ENCODE assay signal across 19 cellular contexts in genomic region chr19:1837222-1837565, GRCh38. TPM values are rescaled to one million over a fixed set of nuclear protein-coding genes. Genes with fewer than 3 reads are reported as not detected.
DNase-seq lines count a peak whose midpoint lies in the region; ATAC-seq and TF ChIP-seq lines count a peak whose summit lies in the region.
"Had no signal": no experiment of that assay in that cellular context is flagged by ENCODE, and none has a peak within 500 bp of the region (broad histone marks: within the 10 kb centered on the region; RNA-seq: fewer than 3 reads in every experiment).

No MANE protein-coding gene starts in this region.

- no peak for TF ChIP-seq EP300 in SK-N-SH (IDR thresholded peaks at IDR 0.05; ENCODE audit: borderline replicate concordance in 1 of 2, low read depth in 1 of 2, low read length in 1 of 2)

- no peak overlapping the region for H2BK5ac ChIP-seq in mesenchymal stem cell (ENCODE audit: low read depth, low read length, poor library complexity, severe bottlenecking)

- H3K4me3 ChIP-seq in SK-N-SH (ENCODE audit: low read depth in 2 of 2, low read length in 1 of 2) (no peak overlapping the region), DND-41 (ENCODE audit: low read depth in 1 of 2, low read length in 2 of 2) (no peak overlapping the region), adipocyte (ENCODE audit: low read length) (no peak overlapping the region), mesenchymal stem cell (ENCODE audit: insufficient read depth in 1 of 2, low read depth in 1 of 2, low read length in 2 of 2) (peak overlapping the region in 1 of 2 experiments; percentile 14)
- H3K4me3 ChIP-seq: GM12878 had no signal

- no peaks in the 10 kb centered on the region for H3K27me3 ChIP-seq in SK-N-SH (ENCODE audit: insufficient read depth)
- no peaks in the 10 kb centered on the region for H3K27me3 ChIP-seq in DND-41 (ENCODE audit: insufficient read depth, low read length, poor library complexity)
- no peaks in the 10 kb centered on the region for H3K27me3 ChIP-seq in adipocyte (replicated peaks; ENCODE audit: control insufficient read depth, insufficient read depth, low read length)
- H3K27me3 ChIP-seq in mesenchymal stem cell (ENCODE audit: control insufficient read depth in 1 of 2, insufficient read depth in 1 of 2, low read length in 2 of 2): no peaks in the 10 kb centered on the region
- H3K27me3 ChIP-seq: BE2C had no signal

- H2AK5ac ChIP-seq in mesenchymal stem cell (ENCODE audit: low read length, severe bottlenecking): no peak overlapping the region

- DNase-seq in SK-N-SH (peak; percentile 55), DND-41 (no peak), adipocyte (ENCODE audit: low read depth) (no peak), mesenchymal stem cell (no peak), sciatic nerve (ENCODE audit: low spot score) (no peak), NCI-H187 (lab: John Stamatoyannopoulos, UW) (no peak)
- DNase-seq: DMS79 treated with DMSO at 0.1 percent for 48 hours, GDM1, MV-4-11, NCI-H1417 treated with DMSO at 0.1 percent for 48 hours, NCI-H2029, NCI-H2171, NCI-H446 treated with DMSO at 0.1 percent for 48 hours had no signal

- peaks cover 0 to 12% of the 10 kb centered on the region in 2 experiments; a peak in 1 of 4 replicates for H3K4me1 ChIP-seq in SK-N-SH (ENCODE audit: control insufficient read depth in 1 of 2, insufficient read depth in 2 of 2, low read depth in 1 of 2, low read length in 1 of 2)
- H3K4me1 ChIP-seq in DND-41 (ENCODE audit: insufficient read depth, low read length): no peaks in the 10 kb centered on the region
- H3K4me1 ChIP-seq in adipocyte (ENCODE audit: control insufficient read depth, insufficient read depth, low read length): peaks cover 18% of the 10 kb centered on the region
- H3K4me1 ChIP-seq in mesenchymal stem cell (ENCODE audit: control insufficient read depth, insufficient read depth, low read depth, low read length): peaks cover 20% of the 10 kb centered on the region

- no peaks in the 10 kb centered on the region for H3K36me3 ChIP-seq in SK-N-SH (replicated peaks in 1 of 2; ENCODE audit: control insufficient read depth in 1 of 2, insufficient read depth in 2 of 2, low read length in 1 of 2)
- H3K36me3 ChIP-seq in DND-41 (ENCODE audit: insufficient read depth, low read length): peaks cover 50% of the 10 kb centered on the region
- no peaks in the 10 kb centered on the region for H3K36me3 ChIP-seq in adipocyte (ENCODE audit: control insufficient read depth, insufficient read depth, low read length, severe bottlenecking)
- peaks cover 0 to 44% of the 10 kb centered on the region in 2 experiments for H3K36me3 ChIP-seq in mesenchymal stem cell (ENCODE audit: control insufficient read depth in 1 of 2, insufficient read depth in 2 of 2, low read depth in 1 of 2, low read length in 2 of 2)

- H3K4me2 ChIP-seq in SK-N-SH: no peak overlapping the region
- no peak overlapping the region for H3K4me2 ChIP-seq in DND-41 (ENCODE audit: insufficient read depth, low read length)
- no peak overlapping the region for H3K4me2 ChIP-seq in mesenchymal stem cell (ENCODE audit: low read length, poor library complexity, severe bottlenecking)

- H3K79me1 ChIP-seq in mesenchymal stem cell (replicated peaks; ENCODE audit: low read length, poor library complexity, severe bottlenecking): peaks cover 19% of the 10 kb centered on the region

- intact Hi-C loops in sciatic nerve (cut with DNase I): no loop called here

- no peak overlapping the region for H2AFZ ChIP-seq in SK-N-SH (ENCODE audit: low read depth)
- no peak overlapping the region for H2AFZ ChIP-seq in DND-41 (ENCODE audit: low read depth, low read length)
- H2AFZ ChIP-seq in mesenchymal stem cell (ENCODE audit: low read depth, low read length): no peak overlapping the region

- no peak overlapping the region for H2BK12ac ChIP-seq in mesenchymal stem cell (ENCODE audit: low read length in 2 of 2)

- TF ChIP-seq RAD21 in SK-N-SH (IDR thresholded peaks at IDR 0.05; ENCODE audit: low read length): no peak

- H3K23ac ChIP-seq in mesenchymal stem cell (ENCODE audit: low read length in 2 of 2): no peak overlapping the region

- 58% methylated on average over 4 of the region's 11 CpGs for WGBS in SK-N-SH (ENCODE audit: low lambda C conversion rate)
- 79% methylated on average over 11 of the region's 11 CpGs for WGBS in mesenchymal stem cell

- POLR2A ChIA-PET in SK-N-SH (lab: Yijun Ruan, JAX): no interaction called here

- TF ChIP-seq CTCF in SK-N-SH (IDR thresholded peaks at IDR 0.05) (no peak), DND-41 (IDR thresholded peaks at IDR 0.05; ENCODE audit: borderline replicate concordance, extremely low read depth, low read length, poor library complexity, severe bottlenecking) (no peak)

- ATAC-seq in SK-N-SH treated with all-trans-retinoic acid at 6 μM for 48 hours: no peak
- ATAC-seq in DND-41 (ENCODE audit: insufficient read depth, low read depth): 0 out of 3 replicates have a peak, but pooled peaks have one; percentile 12
- no peak for ATAC-seq in sciatic nerve
- ATAC-seq in HG02884 (IDR thresholded peaks at IDR 0.05; ENCODE audit: unreplicated experiment): no peak

- no peaks in the 10 kb centered on the region for H3K9me2 ChIP-seq in SK-N-SH

- H3K79me2 ChIP-seq in SK-N-SH (ENCODE audit: insufficient read depth) (peaks cover 92% of the 10 kb centered on the region), DND-41 (ENCODE audit: insufficient read depth, low read length) (peaks cover 98% of the 10 kb centered on the region)

- no peak overlapping the region for H4K91ac ChIP-seq in mesenchymal stem cell (ENCODE audit: low read length)

- CTCF ChIA-PET in SK-N-SH (lab: Yijun Ruan, JAX): interaction anchor here (0.6 to 15.0 kb wide), 35 partner anchors 9 to 479 kb away, joined by 3 to 188 read pairs (median 4); partner anchors contain the start of genes REXO1 and UQCR11

- no peak overlapping the region for H3K18ac ChIP-seq in mesenchymal stem cell (ENCODE audit: low read depth in 1 of 2, low read length in 2 of 2)

- H3K9me3 ChIP-seq in SK-N-SH (no peaks in the 10 kb centered on the region), DND-41 (ENCODE audit: insufficient read depth, low read length, severe bottlenecking) (no peaks in the 10 kb centered on the region), adipocyte (ENCODE audit: control insufficient read depth, low read length) (no peaks in the 10 kb centered on the region), mesenchymal stem cell (ENCODE audit: control insufficient read depth, low read length) (no peaks in the 10 kb centered on the region)
- H3K9me3 ChIP-seq: BE2C had no signal

- no peak overlapping the region for H3K14ac ChIP-seq in mesenchymal stem cell (ENCODE audit: low read length in 2 of 2)

- no peak overlapping the region for H3K4ac ChIP-seq in mesenchymal stem cell (ENCODE audit: low read depth in 1 of 2, low read length in 2 of 2)

- no peak overlapping the region for H3K9ac ChIP-seq in SK-N-SH
- no peak overlapping the region for H3K9ac ChIP-seq in DND-41 (ENCODE audit: low read depth, low read length)
- H3K9ac ChIP-seq in adipocyte (ENCODE audit: low read length): peak overlapping the region; percentile 72
- H3K9ac ChIP-seq in mesenchymal stem cell (ENCODE audit: low read length): no peak overlapping the region

- H4K8ac ChIP-seq in mesenchymal stem cell (ENCODE audit: low read length): peak overlapping the region; percentile 42

- H3K27ac ChIP-seq in SK-N-SH (ENCODE audit: low read depth in 2 of 2, low read length in 1 of 2) (no peak overlapping the region; a peak in 1 of 4 replicates), DND-41 (ENCODE audit: low read length) (no peak overlapping the region), mesenchymal stem cell (ENCODE audit: low read length, poor library complexity, severe bottlenecking) (no peak overlapping the region)
- H3K27ac ChIP-seq: 22Rv1, HL-60 had no signal

- H4K20me1 ChIP-seq in SK-N-SH (ENCODE audit: insufficient read depth) (peaks cover 99% of the 10 kb centered on the region), DND-41 (ENCODE audit: insufficient read depth, low read length) (peaks cover 90% of the 10 kb centered on the region)

- no peak overlapping the region for H2BK15ac ChIP-seq in mesenchymal stem cell (ENCODE audit: low read depth, poor library complexity, severe bottlenecking)

- no peaks in the 10 kb centered on the region for H3F3A ChIP-seq in SK-N-SH (replicated peaks; ENCODE audit: insufficient read depth)

- H2BK120ac ChIP-seq in mesenchymal stem cell (ENCODE audit: low read depth, low read length): no peak overlapping the region

TF ChIP-seq in SK-N-SH treated with all-trans-retinoic acid at 6 μM for 48 hours, 23 proteins besides CTCF, POLR2A, EP300 and RAD21 (continues in another document):
- no peak for TF ChIP-seq BACH2 (CRISPR knock-in tag; IDR thresholded peaks at IDR 0.05; ENCODE audit: borderline replicate concordance)
- TF ChIP-seq ZFP30 (CRISPR knock-in tag; IDR thresholded peaks at IDR 0.05): no peak
- no peak for TF ChIP-seq GLIS3 (CRISPR knock-in tag; IDR thresholded peaks at IDR 0.05)
- no peak for TF ChIP-seq PPARA (CRISPR knock-in tag; IDR thresholded peaks at IDR 0.05; ENCODE audit: borderline replicate concordance)

RNA-seq across cellular contexts. Expression of gene REXO1, which starts 11.1 kb away (rescaled TPM):
- 9.0 and 18.8 TPM in 2 replicates for polyA plus RNA-seq in SK-N-SH (2012; rRNA removed)
- polyA plus RNA-seq in SK-N-SH (2012; cell fraction: cytosol; rRNA removed): 7.1 and 12.6 TPM in 2 replicates
- polyA plus RNA-seq in SK-N-SH (2012; cell fraction: nucleus; rRNA removed): 87.2 and 224 TPM in 2 replicates
- polyA plus RNA-seq in mesenchymal stem cell (2013, experiment 1 of 2): 16.0 TPM
- 14.2 TPM for polyA plus RNA-seq in mesenchymal stem cell (2013, experiment 2 of 2)
- 34.2 TPM for total RNA-seq in sciatic nerve

RNA-seq across cellular contexts. Expression of gene ATP8B3, which starts 25.1 kb away (rescaled TPM):
- 6.2 and 8.0 TPM in 2 replicates for polyA plus RNA-seq in SK-N-SH (2012; rRNA removed)
- 3.1 and 4.9 TPM in 2 replicates for polyA plus RNA-seq in SK-N-SH (2012; cell fraction: cytosol; rRNA removed)
- 20.8 and 25.6 TPM in 2 replicates for polyA plus RNA-seq in SK-N-SH (2012; cell fraction: nucleus; rRNA removed)
- polyA plus RNA-seq in mesenchymal stem cell (2013, experiment 1 of 2): 3.5 TPM
- polyA plus RNA-seq in mesenchymal stem cell (2013, experiment 2 of 2): 3.2 TPM
- total RNA-seq in sciatic nerve: 2.3 TPM

RNA-seq across cellular contexts. Expression of gene KLF16, which starts 26.2 kb away (rescaled TPM):
- 11.3 and 16.1 TPM in 2 replicates for polyA plus RNA-seq in SK-N-SH (2012; rRNA removed)
- polyA plus RNA-seq in SK-N-SH (2012; cell fraction: cytosol; rRNA removed): 11.6 and 17.8 TPM in 2 replicates
- polyA plus RNA-seq in SK-N-SH (2012; cell fraction: nucleus; rRNA removed): 28.7 and 43.5 TPM in 2 replicates
- 25.8 TPM for polyA plus RNA-seq in mesenchymal stem cell (2013, experiment 1 of 2)
- polyA plus RNA-seq in mesenchymal stem cell (2013, experiment 2 of 2): 28.0 TPM
- 20.2 TPM for total RNA-seq in sciatic nerve

RNA-seq across cellular contexts. Expression of gene ABHD17A, which starts 48.1 kb away (rescaled TPM):
- 61.1 and 69.1 TPM in 2 replicates for polyA plus RNA-seq in SK-N-SH (2012; rRNA removed)
- 25.5 and 46.5 TPM in 2 replicates for polyA plus RNA-seq in SK-N-SH (2012; cell fraction: cytosol; rRNA removed)
- 86.6 and 88.2 TPM in 2 replicates for polyA plus RNA-seq in SK-N-SH (2012; cell fraction: nucleus; rRNA removed)
- polyA plus RNA-seq in mesenchymal stem cell (2013, experiment 1 of 2): 60.5 TPM
- polyA plus RNA-seq in mesenchymal stem cell (2013, experiment 2 of 2): 60.5 TPM
- total RNA-seq in sciatic nerve: 78.9 TPM
